ENCODE assay signal across 1 cellular context in the genomic region with DNA sequence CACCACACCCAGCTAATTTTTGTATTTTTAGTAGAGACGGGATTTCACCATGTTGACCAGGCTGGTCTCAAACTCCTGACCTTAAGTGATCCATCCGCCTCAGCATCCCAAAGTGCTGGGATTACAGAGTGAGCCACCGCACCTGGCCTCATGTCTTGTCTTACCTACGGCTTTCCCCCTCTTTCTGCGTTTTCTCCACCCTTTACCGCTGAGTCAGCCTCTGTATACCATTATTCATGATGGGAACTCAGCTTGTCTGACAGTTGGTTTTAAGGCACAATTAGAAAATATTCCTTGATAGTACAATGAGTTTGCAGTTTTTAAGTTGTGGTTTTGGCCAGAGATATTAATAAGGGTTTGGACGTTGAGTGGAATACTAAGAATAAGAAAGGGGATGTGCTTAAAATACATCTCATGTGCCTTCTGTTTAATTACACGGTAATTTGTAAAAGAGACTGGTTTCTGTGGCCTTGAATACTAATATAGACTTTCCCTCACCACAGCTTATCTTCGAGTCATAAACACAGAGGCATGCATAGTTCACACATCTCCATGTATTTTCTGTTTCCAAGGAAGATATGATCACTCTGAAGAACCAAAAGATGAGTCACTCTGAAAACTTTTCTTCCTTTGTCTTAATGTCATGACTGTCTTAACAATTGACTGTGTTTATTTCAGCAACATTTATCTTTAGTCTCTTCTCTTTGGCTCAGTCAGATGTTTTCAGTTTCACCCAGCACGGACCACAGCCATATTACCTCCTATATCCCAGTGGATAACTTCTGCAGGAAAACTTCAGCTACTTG.
A peak's percentile ranks its signal among the peaks of the same experiment; 100 is the strongest.
TF ChIP-seq lines count a peak whose summit lies in the region.

No MANE protein-coding gene starts in this region.

TF ChIP-seq in K562, 482 proteins besides CTCF, POLR2A, EP300 and RAD21 (continued from another document):
- TF ChIP-seq STAT5A (IDR thresholded peaks at IDR 0.05; ENCODE audit: borderline replicate concordance, low read length): no peak
- peak; percentile 78 for TF ChIP-seq MEF2D (tag; conservative IDR thresholded peaks at IDR 0.05; ENCODE audit: low read depth)
- TF ChIP-seq C11orf30 (IDR thresholded peaks at IDR 0.05; ENCODE audit: low read depth): peak; percentile 87
- peak; percentile 96 for TF ChIP-seq SOX6 (IDR thresholded peaks at IDR 0.05)
- TF ChIP-seq PBX2 (CRISPR knock-in tag; IDR thresholded peaks at IDR 0.05; ENCODE audit: low read depth): no peak
- peak; percentile 28; the same call in 1 of the 2 replicates for TF ChIP-seq PBX2 (tag; conservative IDR thresholded peaks at IDR 0.05; ENCODE audit: low read depth)
- TF ChIP-seq HMBOX1 (IDR thresholded peaks at IDR 0.05): peak; percentile 41; the same call in 1 of the 2 replicates
- TF ChIP-seq MAFG (tag; conservative IDR thresholded peaks at IDR 0.05): peak; percentile 94
- TF ChIP-seq, protein P1, sequence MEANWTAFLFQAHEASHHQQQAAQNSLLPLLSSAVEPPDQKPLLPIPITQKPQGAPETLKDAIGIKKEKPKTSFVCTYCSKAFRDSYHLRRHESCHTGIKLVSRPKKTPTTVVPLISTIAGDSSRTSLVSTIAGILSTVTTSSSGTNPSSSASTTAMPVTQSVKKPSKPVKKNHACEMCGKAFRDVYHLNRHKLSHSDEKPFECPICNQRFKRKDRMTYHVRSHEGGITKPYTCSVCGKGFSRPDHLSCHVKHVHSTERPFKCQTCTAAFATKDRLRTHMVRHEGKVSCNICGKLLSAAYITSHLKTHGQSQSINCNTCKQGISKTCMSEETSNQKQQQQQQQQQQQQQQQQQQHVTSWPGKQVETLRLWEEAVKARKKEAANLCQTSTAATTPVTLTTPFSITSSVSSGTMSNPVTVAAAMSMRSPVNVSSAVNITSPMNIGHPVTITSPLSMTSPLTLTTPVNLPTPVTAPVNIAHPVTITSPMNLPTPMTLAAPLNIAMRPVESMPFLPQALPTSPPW (CRISPR knock-in tag; IDR thresholded peaks at IDR 0.05): no peak
- TF ChIP-seq JUN (IDR thresholded peaks at IDR 0.05; ENCODE audit: borderline replicate concordance, low read depth, low read length): peak; percentile 58; the same call in 1 of the 2 replicates
- no peak for TF ChIP-seq JUN (CRISPR knock-in tag; IDR thresholded peaks at IDR 0.05; ENCODE audit: borderline replicate concordance)
- peak; percentile 62 for TF ChIP-seq MEIS2 (IDR thresholded peaks at IDR 0.05; ENCODE audit: partially characterized antibody)
- TF ChIP-seq ZNF316 (IDR thresholded peaks at IDR 0.05): peak; percentile 87
- peak; percentile 28; the same call in 1 of the 2 replicates for TF ChIP-seq MAFK (IDR thresholded peaks at IDR 0.05; ENCODE audit: low read length)
- peak; percentile 61; the same call in 1 of the 2 replicates for TF ChIP-seq L3MBTL2 (IDR thresholded peaks at IDR 0.05)
- TF ChIP-seq KDM4B (IDR thresholded peaks at IDR 0.05; ENCODE audit: borderline replicate concordance in 2 of 2, low read depth in 1 of 2): no peak
- peak; percentile 54 for TF ChIP-seq GATA2 (CRISPR knock-in tag; IDR thresholded peaks at IDR 0.05)
- TF ChIP-seq TEAD4 (IDR thresholded peaks at IDR 0.05; ENCODE audit: low read length): peak; percentile 37; the same call in 1 of the 2 replicates
- TF ChIP-seq TEAD4 (CRISPR knock-in tag; IDR thresholded peaks at IDR 0.05; ENCODE audit: borderline replicate concordance): no peak
- TF ChIP-seq NFE2 (IDR thresholded peaks at IDR 0.05; ENCODE audit: low read depth): peak; percentile 65
- peak; percentile 63 for TF ChIP-seq MAFF (IDR thresholded peaks at IDR 0.05; ENCODE audit: low read length)
- TF ChIP-seq ZNF766 (CRISPR knock-in tag; conservative IDR thresholded peaks at IDR 0.05): peak; percentile 68
- TF ChIP-seq SMAD1 (IDR thresholded peaks at IDR 0.05; ENCODE audit: low read depth, low read length, partially characterized antibody): no peak
- TF ChIP-seq ZFPM2 (CRISPR knock-in tag; IDR thresholded peaks at IDR 0.05): no peak
- TF ChIP-seq CHD2 (IDR thresholded peaks at IDR 0.05; ENCODE audit: low read depth, low read length): no peak
- no peak for TF ChIP-seq ZBTB26 (CRISPR knock-in tag; IDR thresholded peaks at IDR 0.05)
- TF ChIP-seq FOSL1 (tag; conservative IDR thresholded peaks at IDR 0.05): peak; percentile 95
- TF ChIP-seq SMARCA4 (IDR thresholded peaks at IDR 0.05): peak; percentile 35; the same call in 1 of the 2 replicates
- TF ChIP-seq, protein P2, sequence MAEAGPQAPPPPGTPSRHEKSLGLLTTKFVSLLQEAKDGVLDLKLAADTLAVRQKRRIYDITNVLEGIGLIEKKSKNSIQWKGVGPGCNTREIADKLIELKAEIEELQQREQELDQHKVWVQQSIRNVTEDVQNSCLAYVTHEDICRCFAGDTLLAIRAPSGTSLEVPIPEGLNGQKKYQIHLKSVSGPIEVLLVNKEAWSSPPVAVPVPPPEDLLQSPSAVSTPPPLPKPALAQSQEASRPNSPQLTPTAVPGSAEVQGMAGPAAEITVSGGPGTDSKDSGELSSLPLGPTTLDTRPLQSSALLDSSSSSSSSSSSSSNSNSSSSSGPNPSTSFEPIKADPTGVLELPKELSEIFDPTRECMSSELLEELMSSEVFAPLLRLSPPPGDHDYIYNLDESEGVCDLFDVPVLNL (CRISPR knock-in tag; IDR thresholded peaks at IDR 0.05; ENCODE audit: low read depth): no peak
- TF ChIP-seq E2F6 (IDR thresholded peaks at IDR 0.05; ENCODE audit: borderline replicate concordance in 1 of 2, extremely low read depth in 1 of 2, insufficient read depth in 1 of 2, insufficient read length in 1 of 2, low read depth in 1 of 2, low read length in 1 of 2, poor library complexity in 1 of 2, severe bottlenecking in 1 of 2): peak in 1 of 2 experiments; percentile 22
- peak; percentile 66; the same call in 1 of the 2 replicates for TF ChIP-seq SMARCE1 (IDR thresholded peaks at IDR 0.05)
- TF ChIP-seq CBFA2T3 (IDR thresholded peaks at IDR 0.05): 0 out of 2 replicates have a peak, but pooled peaks have one; percentile 21
- TF ChIP-seq POLR2G (IDR thresholded peaks at IDR 0.05; ENCODE audit: low read depth, low read length): no peak
- TF ChIP-seq JUND (IDR thresholded peaks at IDR 0.05; ENCODE audit: borderline replicate concordance, low read depth, low read length): peak; percentile 88
- peak; percentile 90 for TF ChIP-seq JUND (tag; IDR thresholded peaks at IDR 0.05; ENCODE audit: borderline replicate concordance, low read depth, low read length)
- no peak for TF ChIP-seq TRIM24 (IDR thresholded peaks at IDR 0.05)
- peak; percentile 15; the same call in 1 of the 2 replicates for TF ChIP-seq TCF3 (CRISPR knock-in tag; IDR thresholded peaks at IDR 0.05)
- peak; percentile 83 for TF ChIP-seq ATF3 (IDR thresholded peaks at IDR 0.05)
- TF ChIP-seq ATF3 (CRISPR knock-in tag; conservative IDR thresholded peaks at IDR 0.05): no peak
- TF ChIP-seq ATF7 (IDR thresholded peaks at IDR 0.05): peak; percentile 30; the same call in 1 of the 2 replicates
- TF ChIP-seq SAFB (IDR thresholded peaks at IDR 0.05; ENCODE audit: borderline replicate concordance, low read depth, low read length): no peak
- TF ChIP-seq ARID1B (IDR thresholded peaks at IDR 0.05): peak; percentile 64
TF ChIP-seq in K562: peak in this region for 29.
